33 cellular contexts compared by ENCODE assay signal in the genomic region with DNA sequence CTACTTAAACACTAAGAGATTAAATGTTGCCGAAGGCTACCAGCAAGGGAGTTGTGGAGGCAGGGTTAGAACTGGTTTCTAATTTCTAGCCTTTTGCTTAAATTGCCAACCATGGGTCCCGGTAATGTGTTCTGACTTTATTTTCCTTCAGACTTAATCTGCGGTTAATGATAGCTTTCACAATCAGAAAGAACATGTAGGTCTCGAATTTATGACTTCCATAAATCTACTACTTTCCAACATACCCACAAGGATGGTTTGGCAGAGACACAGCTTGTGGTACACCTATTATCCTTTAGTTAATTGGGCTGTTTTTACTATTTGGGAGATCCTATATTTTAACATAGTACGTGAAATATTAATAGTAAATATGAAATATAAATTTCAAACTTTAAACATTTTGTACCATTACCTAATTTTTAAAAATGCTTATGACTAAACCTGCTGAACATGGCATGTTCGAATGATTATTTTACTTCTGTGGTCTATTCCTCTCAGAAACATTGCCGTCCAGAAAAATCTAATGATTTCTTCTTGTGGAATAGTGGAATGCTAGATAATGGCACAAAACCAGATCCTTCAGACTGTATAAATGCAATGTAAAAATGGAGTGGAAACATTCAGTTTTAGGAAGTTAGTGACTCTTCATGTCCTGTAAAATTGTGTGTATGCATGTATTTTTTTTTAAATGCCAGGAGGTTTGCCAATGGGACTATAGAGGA.
"Had no signal": no experiment of that assay in that cellular context is flagged by ENCODE, and none has a peak within 500 bp of the region (broad histone marks: within the 10 kb centered on the region; RNA-seq: fewer than 3 reads in every experiment).

No MANE protein-coding gene starts in this region.

- H3K9me3 Mint-ChIP-seq: activated CD4-positive, alpha-beta memory T cell treated with anti-CD3 and anti-CD28 coated beads, Interleukin-2, amount 10 ng/mL, durations not matched to agents 7 days and 5 days had no signal

- H3K4me3 ChIP-seq: breast epithelium, cardiac muscle cell, colonic mucosa, esophagus squamous epithelium had no signal

- H3K4me3 Mint-ChIP-seq: activated CD4-positive, alpha-beta memory T cell treated with anti-CD3 and anti-CD28 coated beads, Interleukin-2, amount 10 ng/mL, durations not matched to agents 7 days and 5 days; activated CD4-positive, alpha-beta T cell treated with anti-CD3 and anti-CD28 coated beads for 36 hours; activated CD4-positive, alpha-beta T cell treated with anti-CD3 and anti-CD28 coated beads, Interleukin-2, amount 10 ng/mL, durations not matched to agents 24 days and 14 days; activated naive CD8-positive, alpha-beta T cell; activated T-cell treated with anti-CD3 and anti-CD28 coated beads, Interleukin-2, amount 50 U/mL, for 24 hours; activated T-cell treated with anti-CD3 and anti-CD28 coated beads, Interleukin-2, amount 50 U/mL, for 72 hours; activated T-helper 17 cell treated with anti-CD3 and anti-CD28 coated beads, Interleukin-2, amount 50 U/mL, for 72 hours; brain had no signal

- FAIRE-seq: endometrium, endothelial cell of umbilical vein, frontal cortex had no signal

- DNase-seq: activated CD4-positive, alpha-beta memory T cell treated with anti-CD3 and anti-CD28 coated beads, Interleukin-2, amount 10 ng/mL, durations not matched to agents 7 days and 5 days; activated CD4-positive, alpha-beta T cell treated with anti-CD3 and anti-CD28 coated beads for 36 hours; activated CD4-positive, alpha-beta T cell treated with anti-CD3 and anti-CD28 coated beads, Interleukin-2, amount 10 ng/mL, durations not matched to agents 24 days and 14 days; activated CD4-positive, CD25-positive, alpha-beta regulatory T cell; activated CD4-positive, CD25-positive, alpha-beta regulatory T cell treated with anti-CD3 and anti-CD28 coated beads, Interleukin-2, amount 50 U/mL, for 72 hours; activated CD8-positive, alpha-beta memory T cell treated with anti-CD3 and anti-CD28 coated beads, Interleukin-2, amount 50 U/mL, for 48 hours; activated effector memory CD4-positive, alpha-beta T cell treated with Interleukin-2 at 50 U/mL for 16 hours; activated gamma-delta T cell treated with Interleukin-2 at 50 U/mL for 16 hours; activated naive CD4-positive, alpha-beta T cell treated with anti-CD3 and anti-CD28 coated beads, Interleukin-2, amount 50 U/mL, for 16 hours; activated naive CD4-positive, alpha-beta T cell treated with Interleukin-2 at 50 U/mL for 16 hours; activated T-cell treated with anti-CD3 and anti-CD28 coated beads for 4 hours; activated T-cell treated with anti-CD3 and anti-CD28 coated beads, Interleukin-2, amount 50 U/mL, for 24 hours; activated T-cell treated with anti-CD3 and anti-CD28 coated beads, Interleukin-2, amount 50 U/mL, for 72 hours; amniotic stem cell; anterior cingulate cortex; central memory CD4-positive, alpha-beta T cell; cerebellar nuclear complex; colonic mucosa; effector CD8-positive, alpha-beta T cell; esophagus squamous epithelium; foreskin fibroblast; head of caudate nucleus; hippocampal formation; T-helper 2 cell had no signal

- H3K27me3 ChIP-seq: breast epithelium, cardiac muscle cell, colonic mucosa, esophagus squamous epithelium had no signal

- H3K9me3 ChIP-seq: colonic mucosa had no signal

- H3K36me3 ChIP-seq: breast epithelium, cardiac muscle cell, colonic mucosa, esophagus squamous epithelium had no signal

- H3K4me1 ChIP-seq: breast epithelium, colonic mucosa, esophagus squamous epithelium had no signal

- H3K27me3 Mint-ChIP-seq: activated CD4-positive, alpha-beta T cell treated with anti-CD3 and anti-CD28 coated beads for 36 hours had no signal

- H3K36me3 Mint-ChIP-seq: activated naive CD8-positive, alpha-beta T cell had no signal

- H3K4me1 Mint-ChIP-seq: activated CD4-positive, alpha-beta memory T cell treated with anti-CD3 and anti-CD28 coated beads, Interleukin-2, amount 10 ng/mL, durations not matched to agents 7 days and 5 days; activated CD4-positive, alpha-beta T cell treated with anti-CD3 and anti-CD28 coated beads for 36 hours; activated CD4-positive, alpha-beta T cell treated with anti-CD3 and anti-CD28 coated beads, Interleukin-2, amount 10 ng/mL, durations not matched to agents 24 days and 14 days; activated T-helper 17 cell treated with anti-CD3 and anti-CD28 coated beads, Interleukin-2, amount 50 U/mL, for 72 hours had no signal

- H3K27ac Mint-ChIP-seq: activated CD4-positive, alpha-beta memory T cell treated with anti-CD3 and anti-CD28 coated beads, Interleukin-2, amount 10 ng/mL, durations not matched to agents 7 days and 5 days; activated CD4-positive, alpha-beta T cell treated with anti-CD3 and anti-CD28 coated beads for 36 hours; activated CD4-positive, alpha-beta T cell treated with anti-CD3 and anti-CD28 coated beads, Interleukin-2, amount 10 ng/mL, durations not matched to agents 24 days and 14 days; activated naive CD8-positive, alpha-beta T cell; activated T-cell treated with anti-CD3 and anti-CD28 coated beads, Interleukin-2, amount 50 U/mL, for 24 hours; activated T-cell treated with anti-CD3 and anti-CD28 coated beads, Interleukin-2, amount 50 U/mL, for 72 hours; activated T-helper 17 cell treated with anti-CD3 and anti-CD28 coated beads, Interleukin-2, amount 50 U/mL, for 72 hours; brain had no signal

- ATAC-seq: activated CD4-positive, alpha-beta T cell treated with anti-CD3 and anti-CD28 coated beads for 36 hours; activated T-cell treated with anti-CD3 and anti-CD28 coated beads, Interleukin-2, amount 50 U/mL, for 72 hours; activated T-helper 17 cell treated with anti-CD3 and anti-CD28 coated beads, Interleukin-2, amount 50 U/mL, for 72 hours had no signal

- H3K27ac ChIP-seq: breast epithelium, cardiac muscle cell, colonic mucosa, epithelial cell of prostate, esophagus squamous epithelium had no signal
